Comparison of ENCODE assay signal across 8 cellular contexts in the genomic region with DNA sequence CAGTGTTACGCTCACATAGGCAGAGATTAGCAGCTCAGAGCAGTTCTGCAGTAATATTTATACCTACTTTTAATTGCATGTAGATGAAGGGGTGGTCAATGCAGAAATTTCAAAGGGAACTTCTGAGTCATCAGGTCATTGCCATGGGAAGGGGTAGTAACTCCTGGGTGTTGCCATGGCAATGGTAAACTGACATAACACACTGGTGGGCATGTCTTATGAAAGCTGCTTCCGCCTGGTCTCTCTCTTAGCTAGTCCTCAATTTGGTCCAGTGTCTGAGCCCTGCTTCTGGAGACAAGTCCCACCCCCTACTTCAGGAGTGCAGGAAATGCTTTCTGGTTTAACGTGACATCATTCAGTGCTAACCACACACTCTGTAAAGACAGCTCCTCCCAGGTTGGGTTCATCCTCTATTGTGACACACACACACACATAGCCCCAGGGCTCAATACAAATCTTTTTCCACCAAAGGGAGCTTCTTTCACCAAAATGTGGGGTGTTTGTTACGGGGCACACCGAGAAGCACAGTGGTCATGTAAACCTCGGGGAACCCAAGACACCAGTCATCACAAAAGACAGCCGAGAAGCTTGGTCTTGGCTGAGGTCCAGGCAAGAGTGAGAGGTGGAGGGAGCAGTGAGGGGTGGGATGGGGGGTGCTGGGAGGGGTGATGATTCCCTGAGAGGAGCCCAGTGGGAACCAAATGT.
DNase-seq lines count a peak whose midpoint lies in the region; TF ChIP-seq lines count a peak whose summit lies in the region.

No MANE protein-coding gene starts in this region.

- in situ Hi-C loops in GM13976 (cut with MboI; ENCODE audit: low sequenced_read_pairs, unreplicated experiment), result no loop called here

- DNase-seq in GM13976 (ENCODE audit: low spot score) (peak; percentile 78), HCEC 1CT (peak; percentile 53), NCI-H2029 (lab: John Stamatoyannopoulos, UW) (peak; percentile 76), fibroblast of the aortic adventitia (ENCODE audit: low read depth) (peak; percentile 64), NCI-H1048 (lab: John Stamatoyannopoulos, UW) (no peak), HuH-7 (ENCODE audit: low spot score) (no peak)
- peak; percentile 77 for DNase-seq in activated CD8-positive, alpha-beta memory T cell treated with anti-CD3 and anti-CD28 coated beads for 24 hours
- DNase-seq in stimulated activated CD4-positive, alpha-beta T cell treated with anti-CD3 and anti-CD28 coated beads, TNF-alpha, amount 100 ng/mL, for 1 hour (ENCODE audit: low read depth in 3 of 3, low spot score in 1 of 3), result peak in 2 of 3 donors; percentile 18

- TF ChIP-seq CTCF in GM13976 (IDR thresholded peaks at IDR 0.05; ENCODE audit: borderline replicate concordance, control extremely low read depth, extremely low read depth, insufficient read depth, missing control alignments) (no peak), fibroblast of the aortic adventitia (IDR thresholded peaks at IDR 0.05; ENCODE audit: insufficient read depth, low read length) (no peak)

- no peak overlapping the region for H3K4me3 ChIP-seq in fibroblast of the aortic adventitia (ENCODE audit: low read depth, low read length)

Comparison
In these comparisons a context has a peak if more than half of its experiments do, and no peak if none do; other contexts are left out.
1. DNase-seq: peak in GM13976 (single experiment), HCEC 1CT (single experiment), NCI-H2029 (single experiment), activated CD8-positive, alpha-beta memory T cell treated with anti-CD3 and anti-CD28 coated beads for 24 hours (single experiment), fibroblast of the aortic adventitia (single experiment) and stimulated activated CD4-positive, alpha-beta T cell treated with anti-CD3 and anti-CD28 coated beads, TNF-alpha, amount 100 ng/mL, for 1 hour (2 of 3); none in NCI-H1048 (single experiment) and HuH-7 (single experiment).